19 cellular contexts compared by ENCODE assay signal in the genomic region with DNA sequence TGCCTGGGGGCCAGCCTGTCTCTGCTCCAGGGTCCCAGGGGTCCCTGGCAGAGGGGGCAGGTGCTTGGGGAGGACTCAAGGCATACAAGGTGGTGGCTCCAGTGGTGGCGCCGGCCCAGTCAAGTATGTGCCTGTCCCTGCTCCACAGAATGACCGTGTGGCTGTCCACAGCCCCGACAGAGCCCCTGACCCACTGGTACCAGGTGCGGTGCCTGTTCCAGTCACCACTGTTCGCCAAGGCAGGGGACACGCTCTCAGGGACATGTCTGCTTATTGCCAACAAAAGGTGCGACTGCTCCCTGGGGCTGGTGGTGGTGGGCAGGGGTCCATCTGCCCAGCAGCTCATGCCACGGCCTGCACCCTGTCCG. TPM values are rescaled to one million over a fixed set of nuclear protein-coding genes. Genes with fewer than 3 reads are reported as not detected.
DNase-seq lines count a peak whose midpoint lies in the region; ATAC-seq and TF ChIP-seq lines count a peak whose summit lies in the region.
"Had no signal": no experiment of that assay in that cellular context is flagged by ENCODE, and none has a peak within 500 bp of the region (broad histone marks: within the 10 kb centered on the region; RNA-seq: fewer than 3 reads in every experiment).

No MANE protein-coding gene starts in this region.

- intact Hi-C loops in Caco-2 (cut with micrococcal nuclease; ENCODE audit: unreplicated experiment) = no loop called here
- intact Hi-C loops in left colon (cut with DNase I, micrococcal nuclease) = no loop called here

- H3K27ac ChIP-seq in WERI-Rb-1 = peak overlapping the region; percentile 85
- H3K27ac ChIP-seq in skeletal muscle tissue (ENCODE audit: low read depth, low read length) = peak overlapping the region; percentile 20
- H3K27ac ChIP-seq: BLaER1 treated with 17β-estradiol and CSF1 and Interleukin-3, amounts not matched to agents 10 nM and 100 nM; SK-N-MC had no signal

- H3K9me3 ChIP-seq in WERI-Rb-1 (ENCODE audit: severe bottlenecking) (no peaks in the 10 kb centered on the region), skeletal muscle tissue (ENCODE audit: control insufficient read depth in 3 of 3, low read length in 3 of 3) (no peaks in the 10 kb centered on the region), Caco-2 (no peaks in the 10 kb centered on the region)
- H3K9me3 ChIP-seq: BLaER1 treated with 17β-estradiol and CSF1 and Interleukin-3, amounts not matched to agents 10 nM and 100 nM had no signal

- TF ChIP-seq CTCF in WERI-Rb-1 (IDR thresholded peaks at IDR 0.05; ENCODE audit: low read depth, low read length) = no peak
- TF ChIP-seq CTCF in chondrocyte (IDR thresholded peaks at IDR 0.05) = no peak
- no peak for TF ChIP-seq CTCF in Caco-2 (IDR thresholded peaks at IDR 0.05; ENCODE audit: insufficient read depth in 1 of 2, low read depth in 1 of 2, low read length in 1 of 2, severe bottlenecking in 1 of 2, unreplicated experiment in 1 of 2)

- BruUV-seq in Caco-2 (replicated peaks; lab: Mats Ljungman, UMichigan) = no TSS peak

- H3K27ac Mint-ChIP-seq in chondrocyte (ENCODE audit: unreplicated experiment) (peak overlapping the region; percentile 27), Caco-2 (ENCODE audit: unreplicated experiment) (no peak overlapping the region)
- H3K27ac Mint-ChIP-seq in effector memory CD8-positive, alpha-beta T cell = no peak overlapping the region

- DNase-seq in WERI-Rb-1 (no peak), chondrocyte (ENCODE audit: low spot score) (no peak), Caco-2 (no peak), left colon (no peak)
- no peak for DNase-seq in effector memory CD8-positive, alpha-beta T cell
- DNase-seq: Calu3; CD4-positive, alpha-beta memory T cell; Karpas-422; NCI-H1694 treated with DMSO at 0.1 percent for 48 hours; NCI-H2081 treated with DMSO at 0.1 percent for 48 hours; NCI-H446; NCI-H526 treated with DMSO at 0.1 percent for 48 hours; OCI-M1; SHP77 treated with DMSO at 0.1 percent for 48 hours had no signal

- POLR2A ChIA-PET in Caco-2 (lab: Charles Lee) = no interaction called here

- H3K36me3 Mint-ChIP-seq in chondrocyte (ENCODE audit: low read depth) (peaks cover 8% of the 10 kb centered on the region), Caco-2 (ENCODE audit: insufficient read depth, unreplicated experiment) (peaks cover 86% of the 10 kb centered on the region)
- H3K36me3 Mint-ChIP-seq in effector memory CD8-positive, alpha-beta T cell (ENCODE audit: insufficient read depth) = peaks cover 6% of the 10 kb centered on the region

- H3K4me1 ChIP-seq in skeletal muscle tissue (ENCODE audit: control insufficient read depth in 3 of 3, insufficient read depth in 3 of 3, low read length in 3 of 3) (peaks cover 19 to 64% (median 47%) of the 10 kb centered on the region in 3 donors), Caco-2 (no peaks in the 10 kb centered on the region)
- H3K4me1 ChIP-seq: BLaER1 treated with 17β-estradiol and CSF1 and Interleukin-3, amounts not matched to agents 10 nM and 100 nM had no signal

- H3K9ac ChIP-seq in skeletal muscle tissue (ENCODE audit: low read depth in 1 of 3, low read length in 3 of 3) = peak overlapping the region in 1 of 3 donors; percentile 68
- H3K9ac ChIP-seq: BLaER1 treated with 17β-estradiol and CSF1 and Interleukin-3, amounts not matched to agents 10 nM and 100 nM had no signal

- peak; percentile 10 for TF ChIP-seq POLR2A in GM18951 (IDR thresholded peaks at IDR 0.05; ENCODE audit: extremely low read depth, insufficient read depth, insufficient read length)

- no peaks in the 10 kb centered on the region for H3K9me3 Mint-ChIP-seq in chondrocyte (ENCODE audit: low read depth)
- no peaks in the 10 kb centered on the region for H3K9me3 Mint-ChIP-seq in Caco-2 (ENCODE audit: unreplicated experiment)
- H3K9me3 Mint-ChIP-seq in effector memory CD8-positive, alpha-beta T cell = no peaks in the 10 kb centered on the region
- H3K9me3 Mint-ChIP-seq: CD4-positive, alpha-beta memory T cell; IgD-negative memory B cell had no signal

- ATAC-seq in effector memory CD8-positive, alpha-beta T cell (replicated peaks) = no peak
- no peak for ATAC-seq in left colon

- H3K4me3 Mint-ChIP-seq in chondrocyte (ENCODE audit: unreplicated experiment) (no peak overlapping the region), Caco-2 (ENCODE audit: unreplicated experiment) (no peak overlapping the region)
- H3K4me3 Mint-ChIP-seq in effector memory CD8-positive, alpha-beta T cell = no peak overlapping the region
- H3K4me3 Mint-ChIP-seq: CD4-positive, alpha-beta memory T cell; IgD-negative memory B cell had no signal

- peaks cover 80% of the 10 kb centered on the region for H3K36me3 ChIP-seq in WERI-Rb-1
- H3K36me3 ChIP-seq in skeletal muscle tissue (ENCODE audit: control insufficient read depth in 3 of 3, insufficient read depth in 3 of 3, low read length in 3 of 3) = peaks cover 46 to 67% (median 58%) of the 10 kb centered on the region in 3 donors
- peaks cover 4% of the 10 kb centered on the region for H3K36me3 ChIP-seq in Caco-2 (ENCODE audit: control insufficient read depth, insufficient read depth, low read length)

- peaks cover 3% of the 10 kb centered on the region for H3K4me1 Mint-ChIP-seq in chondrocyte (ENCODE audit: low read depth)
- no peaks in the 10 kb centered on the region for H3K4me1 Mint-ChIP-seq in Caco-2 (ENCODE audit: low read depth, unreplicated experiment)
- H3K4me1 Mint-ChIP-seq in effector memory CD8-positive, alpha-beta T cell (ENCODE audit: low read depth in 2 of 2) = peaks cover 0 to 4% of the 10 kb centered on the region in 2 donors

- H3K27me3 ChIP-seq in WERI-Rb-1 (ENCODE audit: insufficient read depth, low read depth, severe bottlenecking) = no peaks in the 10 kb centered on the region
- no peaks in the 10 kb centered on the region for H3K27me3 ChIP-seq in skeletal muscle tissue (ENCODE audit: control insufficient read depth in 3 of 3, insufficient read depth in 3 of 3, low read length in 3 of 3)
- no peaks in the 10 kb centered on the region for H3K27me3 ChIP-seq in Caco-2 (replicated peaks; ENCODE audit: control insufficient read depth, insufficient read depth, low read length)
- H3K27me3 ChIP-seq: BLaER1 treated with 17β-estradiol and CSF1 and Interleukin-3, amounts not matched to agents 10 nM and 100 nM had no signal

- CTCF ChIA-PET in Caco-2 (lab: Charles Lee) = no interaction called here

- in situ Hi-C loops in GM18951 (cut with MboI; ENCODE audit: low sequenced_read_pairs, unreplicated experiment) = no loop called here

- H3K27me3 Mint-ChIP-seq in chondrocyte (ENCODE audit: low read depth) (no peaks in the 10 kb centered on the region), Caco-2 (ENCODE audit: insufficient read depth, unreplicated experiment) (no peaks in the 10 kb centered on the region)
- no peaks in the 10 kb centered on the region for H3K27me3 Mint-ChIP-seq in effector memory CD8-positive, alpha-beta T cell
- H3K27me3 Mint-ChIP-seq: CD4-positive, alpha-beta memory T cell; IgD-negative memory B cell had no signal

- H3K4me3 ChIP-seq in WERI-Rb-1 (ENCODE audit: low read depth, low read length) (no peak overlapping the region), skeletal muscle tissue (ENCODE audit: low read length in 3 of 3) (no peak overlapping the region), Caco-2 (ENCODE audit: low read depth, low read length) (no peak overlapping the region)
- H3K4me3 ChIP-seq: BLaER1 treated with 17β-estradiol and CSF1 and Interleukin-3, amounts not matched to agents 10 nM and 100 nM; SK-N-MC had no signal

RNA-seq across cellular contexts. Expression of a gene that starts 8.2 kb away (rescaled TPM):
- total RNA-seq in chondrocyte (74.5 to 88.2 TPM (median 76.1 TPM) in 3 replicates), skeletal muscle tissue (30.3 TPM), Caco-2 (2022) (70.9 and 78.1 TPM in 2 replicates), left colon (10 to 100 TPM; 57.8 to 64.8 TPM)

RNA-seq across cellular contexts. Expression of a gene that starts 8.3 kb away (rescaled TPM):
- total RNA-seq in chondrocyte (22.1 to 25.7 TPM (median 24.2 TPM) in 3 replicates), skeletal muscle tissue (25.6 TPM), Caco-2 (2022) (30.4 and 31.1 TPM in 2 replicates), left colon (10 to 100 TPM; 23.0 to 24.6 TPM)

RNA-seq across cellular contexts. Expression of a gene that starts 40.6 kb away (rescaled TPM):
- total RNA-seq in chondrocyte = 107 to 121 TPM (median 115 TPM) in 3 replicates
- total RNA-seq in skeletal muscle tissue = 58.5 TPM
- 171 and 180 TPM in 2 replicates for total RNA-seq in Caco-2 (2022)
- 10 to 100 TPM; 68.7 to 98.6 TPM for total RNA-seq in left colon

RNA-seq across cellular contexts. Expression of a gene that starts 48.9 kb away (rescaled TPM):
- total RNA-seq in chondrocyte (59.9 to 62.0 TPM (median 61.8 TPM) in 3 replicates), skeletal muscle tissue (19.8 TPM), Caco-2 (2022) (97.9 and 98.4 TPM in 2 replicates), left colon (10 to 100 TPM; 48.3 to 58.3 TPM)
